ENCODE assay signal across 24 cellular contexts in genomic region chr10:1347525-1347924, GRCh38.
"Had no signal": no experiment of that assay in that cellular context is flagged by ENCODE, and none has a peak within 500 bp of the region (broad histone marks: within the 10 kb centered on the region; RNA-seq: fewer than 3 reads in every experiment).

No MANE protein-coding gene starts in this region.

- H3K4me3 Mint-ChIP-seq: activated CD4-positive, alpha-beta T cell treated with anti-CD3 and anti-CD28 coated beads, Interleukin-2, amount 10 ng/mL, durations not matched to agents 7 days and 5 days; activated CD8-positive, alpha-beta T cell treated with anti-CD3 and anti-CD28 coated beads for 36 hours; activated naive CD8-positive, alpha-beta T cell; activated T-cell treated with anti-CD3 and anti-CD28 coated beads, Interleukin-2, amount 50 U/mL, for 4 hours; activated T-helper 17 cell treated with anti-CD3 and anti-CD28 coated beads, Interleukin-2, amount 50 U/mL, for 72 hours; dendritic cell treated with granulocyte-macrophage colony-stimulating factor and Interleukin-4, amounts not matched to agents 40 ng/mL and 50 ng/mL, for 4 days; endodermal cell had no signal

- H3K27ac Mint-ChIP-seq: activated CD4-positive, alpha-beta T cell treated with anti-CD3 and anti-CD28 coated beads, Interleukin-2, amount 10 ng/mL, durations not matched to agents 7 days and 5 days; activated CD8-positive, alpha-beta T cell treated with anti-CD3 and anti-CD28 coated beads for 36 hours; activated naive CD8-positive, alpha-beta T cell; activated T-helper 17 cell treated with anti-CD3 and anti-CD28 coated beads, Interleukin-2, amount 50 U/mL, for 72 hours; dendritic cell treated with granulocyte-macrophage colony-stimulating factor and Interleukin-4, amounts not matched to agents 40 ng/mL and 50 ng/mL, for 4 days; endodermal cell had no signal

- ATAC-seq: activated CD8-positive, alpha-beta T cell treated with anti-CD3 and anti-CD28 coated beads for 36 hours; activated T-helper 17 cell treated with anti-CD3 and anti-CD28 coated beads, Interleukin-2, amount 50 U/mL, for 72 hours had no signal

- H3K27me3 Mint-ChIP-seq: activated CD4-positive, alpha-beta T cell treated with anti-CD3 and anti-CD28 coated beads, Interleukin-2, amount 10 ng/mL, durations not matched to agents 7 days and 5 days; dendritic cell treated with granulocyte-macrophage colony-stimulating factor and Interleukin-4, amounts not matched to agents 40 ng/mL and 50 ng/mL, for 4 days had no signal

- H3K9me3 Mint-ChIP-seq: activated CD4-positive, alpha-beta T cell treated with anti-CD3 and anti-CD28 coated beads, Interleukin-2, amount 10 ng/mL, durations not matched to agents 7 days and 5 days; activated CD8-positive, alpha-beta T cell treated with anti-CD3 and anti-CD28 coated beads for 36 hours; activated T-cell treated with anti-CD3 and anti-CD28 coated beads, Interleukin-2, amount 50 U/mL, for 4 hours; activated T-helper 17 cell treated with anti-CD3 and anti-CD28 coated beads, Interleukin-2, amount 50 U/mL, for 72 hours; dendritic cell treated with granulocyte-macrophage colony-stimulating factor and Interleukin-4, amounts not matched to agents 40 ng/mL and 50 ng/mL, for 4 days; endodermal cell had no signal

- DNase-seq: activated CD4-positive, alpha-beta T cell treated with anti-CD3 and anti-CD28 coated beads for 1 hour; activated CD4-positive, alpha-beta T cell treated with anti-CD3 and anti-CD28 coated beads for 4 hours; activated CD4-positive, alpha-beta T cell treated with anti-CD3 and anti-CD28 coated beads, Interleukin-2, amount 10 ng/mL, durations not matched to agents 7 days and 5 days; activated CD4-positive, alpha-beta T cell treated with anti-CD3 and anti-CD28 coated beads, Interleukin-2, amount 50 U/mL, for 4 hours; activated CD8-positive, alpha-beta memory T cell treated with anti-CD3 and anti-CD28 coated beads for 24 hours; activated CD8-positive, alpha-beta T cell treated with anti-CD3 and anti-CD28 coated beads for 36 hours; activated effector memory CD4-positive, alpha-beta T cell treated with Interleukin-2 at 50 U/mL for 16 hours; activated gamma-delta T cell treated with Interleukin-2 at 50 U/mL for 16 hours; activated naive CD4-positive, alpha-beta T cell treated with anti-CD3 and anti-CD28 coated beads, Interleukin-2, amount 50 U/mL, for 16 hours; activated naive CD4-positive, alpha-beta T cell treated with Interleukin-2 at 50 U/mL for 16 hours; activated T-cell treated with anti-CD3 and anti-CD28 coated beads, Interleukin-2, amount 50 U/mL, for 4 hours; amniotic stem cell; anterior cingulate cortex; central memory CD4-positive, alpha-beta T cell; dorsolateral prefrontal cortex; effector memory CD4-positive, alpha-beta T cell; foreskin fibroblast; T-helper 1 cell; T-helper 2 cell had no signal

- H3K4me1 Mint-ChIP-seq: activated CD4-positive, alpha-beta T cell treated with anti-CD3 and anti-CD28 coated beads, Interleukin-2, amount 10 ng/mL, durations not matched to agents 7 days and 5 days; activated T-helper 17 cell treated with anti-CD3 and anti-CD28 coated beads, Interleukin-2, amount 50 U/mL, for 72 hours had no signal

- H3K36me3 Mint-ChIP-seq: activated naive CD8-positive, alpha-beta T cell had no signal

- H3K4me3 ChIP-seq: coronary artery, dorsolateral prefrontal cortex had no signal

- H3K27ac ChIP-seq: coronary artery had no signal
